In the genomic region with DNA sequence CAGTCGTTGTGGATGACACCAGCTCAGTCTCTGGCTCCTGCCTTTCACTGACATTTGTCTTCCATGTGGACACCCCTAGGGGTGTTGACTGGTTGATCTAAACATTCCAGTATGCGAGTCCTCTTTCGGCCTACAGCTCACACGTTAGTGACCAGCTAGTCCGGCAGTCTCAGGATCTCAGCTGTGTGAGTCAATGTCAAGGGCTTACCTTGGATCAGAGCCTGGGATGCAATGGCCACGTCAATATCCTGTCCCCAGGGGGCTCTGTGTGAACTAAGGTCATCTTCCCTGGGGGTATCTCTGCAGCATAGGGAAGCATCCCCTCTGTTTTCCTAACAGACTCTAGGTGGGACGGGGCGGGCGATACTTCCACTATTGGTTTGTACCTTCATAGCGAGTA, we compare ENCODE assay signal across 21 cellular contexts. TPM values are rescaled to one million over a fixed set of nuclear protein-coding genes. Genes with fewer than 3 reads are reported as not detected.
DNase-seq lines count a peak whose midpoint lies in the region; ATAC-seq and TF ChIP-seq lines count a peak whose summit lies in the region.
"Had no signal": no experiment of that assay in that cellular context is flagged by ENCODE, and none has a peak within 500 bp of the region (broad histone marks: within the 10 kb centered on the region; RNA-seq: fewer than 3 reads in every experiment).

No MANE protein-coding gene starts in this region.

- in situ Hi-C loops in IMR-90 (cut with MboI; ENCODE audit: low sequenced_read_pairs), result no loop called here

- H3K56ac ChIP-seq in IMR-90 (ENCODE audit: extremely low read depth, insufficient read depth, low read length), result no peak overlapping the region

- peaks cover 46% of the 10 kb centered on the region for H3K27me3 Mint-ChIP-seq in activated naive CD4-positive, alpha-beta T cell treated with anti-CD3 and anti-CD28 coated beads, Interleukin-2, amount 10 ng/mL, durations not matched to agents 7 days and 5 days
- H3K27me3 Mint-ChIP-seq: activated CD4-positive, alpha-beta T cell treated with anti-CD3 and anti-CD28 coated beads for 36 hours had no signal

- WGBS in IMR-90 (ENCODE audit: extremely low coverage in 2 of 2, insufficient read length in 1 of 2), 2 experiments, result 7% methylated on average over 3 of the region's 10 CpGs; no CpG with 5 or more reads in 1 of the 2 experiments

- peak overlapping the region; percentile 94 for H2AK5ac ChIP-seq in IMR-90 (ENCODE audit: low read depth, low read length)

- H2AFZ ChIP-seq in IMR-90 (replicated peaks; ENCODE audit: low read length, poor library complexity), result peak overlapping the region; percentile 80

- no TSS peak for BruUV-seq in IMR-90 (replicated peaks; lab: Mats Ljungman, UMichigan)

- peak overlapping the region; percentile 76; the same call in 1 of the 3 replicates for H2BK15ac ChIP-seq in IMR-90 (ENCODE audit: low read depth, low read length)

- POLR2A ChIA-PET in IMR-90 (lab: Charles Lee; ENCODE audit: unreplicated experiment), result no interaction called here

- peak overlapping the region; percentile 91 for H2BK20ac ChIP-seq in IMR-90 (ENCODE audit: low read depth, low read length)

- H3K79me1 ChIP-seq in IMR-90 (ENCODE audit: low read depth in 1 of 2, low read length in 2 of 2), result peaks cover 0 to 3% of the 10 kb centered on the region in 2 experiments; a peak in 1 of 4 replicates

- H3K9me1 ChIP-seq in IMR-90 (ENCODE audit: insufficient read depth, low read length), result peaks cover 14% of the 10 kb centered on the region

- H2AK9ac ChIP-seq in IMR-90 (replicated peaks; ENCODE audit: low read depth, low read length, poor library complexity), result peak overlapping the region; percentile 1

- H3K4me2 ChIP-seq in IMR-90 (ENCODE audit: low read depth, low read length), result peak overlapping the region; percentile 3; the same call in 1 of the 2 replicates

- H4K91ac ChIP-seq in IMR-90 (ENCODE audit: insufficient read depth, low read depth, low read length), result peak overlapping the region; percentile 58; the same call in 1 of the 2 replicates

- peak overlapping the region; percentile 21; the same call in 1 of the 2 replicates for H3K18ac ChIP-seq in IMR-90 (ENCODE audit: low read depth, low read length)

- no peaks in the 10 kb centered on the region for H3K4me1 Mint-ChIP-seq in activated naive CD4-positive, alpha-beta T cell treated with anti-CD3 and anti-CD28 coated beads, Interleukin-2, amount 10 ng/mL, durations not matched to agents 7 days and 5 days
- H3K4me1 Mint-ChIP-seq: CD14-positive monocyte, IgD-negative memory B cell had no signal

- peak overlapping the region; percentile 70; the same call in 1 of the 2 replicates for H3K23ac ChIP-seq in IMR-90 (ENCODE audit: low read depth, low read length)

- no peak overlapping the region for H3K27ac Mint-ChIP-seq in activated naive CD4-positive, alpha-beta T cell treated with anti-CD3 and anti-CD28 coated beads, Interleukin-2, amount 10 ng/mL, durations not matched to agents 7 days and 5 days
- H3K27ac Mint-ChIP-seq: activated CD4-positive, alpha-beta T cell treated with anti-CD3 and anti-CD28 coated beads for 36 hours; activated T-cell treated with anti-CD3 and anti-CD28 coated beads, Interleukin-2, amount 50 U/mL, for 72 hours; CD14-positive monocyte; IgD-negative memory B cell; progenitor cell of endocrine pancreas; T-helper 1 cell treated with Interleukin-12 subunit alpha and Interleukin-12 subunit beta and Interleukin-4 antibody, amounts not matched to agents 30 μg/mL and 1 μg/mL, for 36 hours had no signal

- H3K9ac ChIP-seq in IMR-90 (ENCODE audit: low read depth, low read length), result no peak overlapping the region

- TF ChIP-seq RAD21 in IMR-90 (IDR thresholded peaks at IDR 0.05; ENCODE audit: low read length), result peak; percentile 13; the same call in 1 of the 2 replicates

- CTCF ChIA-PET in IMR-90 (lab: Yijun Ruan, JAX), result interaction anchor here (1.1 kb wide), 2 partner anchors 8 to 75 kb away, joined by 3 to 6 read pairs; no protein-coding TSS in a partner anchor
- CTCF ChIA-PET in activated naive CD4-positive, alpha-beta T cell treated with anti-CD3 and anti-CD28 coated beads, Interleukin-2, amount 10 ng/mL, durations not matched to agents 7 days and 5 days (lab: Charles Lee), result no interaction called here

- intact Hi-C loops in IMR-90 (cut with micrococcal nuclease), result no loop called here

- no peaks in the 10 kb centered on the region for H3K27me3 ChIP-seq in IMR-90 (ENCODE audit: control insufficient read depth, insufficient read depth, low read length)
- H3K27me3 ChIP-seq: upper lobe of right lung had no signal

- dilution Hi-C loops in IMR-90 (cut with HindIII; ENCODE audit: low sequenced_read_pairs, unreplicated experiment), result no loop called here

- peak; percentile 55 for DNase-seq in AG09309 (ENCODE audit: low read depth)
- peak; percentile 92 for DNase-seq in IMR-90
- DNase-seq in astrocyte of the hippocampus (ENCODE audit: low read depth, low spot score), result peak; percentile 75
- peak; percentile 28 for DNase-seq in kidney glomerular epithelial cell (lab: John Stamatoyannopoulos, UW)
- no peak for DNase-seq in NCI-H526 treated with DMSO at 0.1 percent for 48 hours (lab: John Stamatoyannopoulos, UW)
- DNase-seq in activated naive CD4-positive, alpha-beta T cell treated with anti-CD3 and anti-CD28 coated beads, Interleukin-2, amount 10 ng/mL, durations not matched to agents 7 days and 5 days, result no peak
- DNase-seq in NOMO-1 treated with DMSO at 0.1 percent for 48 hours (lab: John Stamatoyannopoulos, UW; ENCODE audit: unreplicated experiment), result no peak
- DNase-seq in activated CD4-positive, alpha-beta T cell treated with anti-CD3 and anti-CD28 coated beads, Interleukin-2, amount 50 U/mL, for 1 hour, result no peak
- DNase-seq: activated CD4-positive, alpha-beta T cell treated with anti-CD3 and anti-CD28 coated beads for 36 hours; activated T-cell treated with anti-CD3 and anti-CD28 coated beads, Interleukin-2, amount 50 U/mL, for 72 hours; effector CD4-positive, alpha-beta T cell; glutamatergic neuron; left cardiac atrium; NCI-H1417 treated with DMSO at 0.1 percent for 48 hours; RPMI8226; stimulated activated CD4-positive, alpha-beta T cell treated with anti-CD3 and anti-CD28 coated beads, Interleukin-1b, Interleukin-23, amount 100 ng/mL, for 48 hours; upper lobe of right lung had no signal

- TF ChIP-seq POLR2A in IMR-90 (IDR thresholded peaks at IDR 0.05; ENCODE audit: low read depth, low read length), result no peak

- peak overlapping the region; percentile 47; the same call in 1 of the 2 replicates for H3K27ac ChIP-seq in IMR-90 (ENCODE audit: insufficient read depth, low read length)
- H3K27ac ChIP-seq: upper lobe of right lung had no signal

- peak overlapping the region in 1 of 2 experiments; percentile 73; a peak in 1 of 4 replicates for H4K8ac ChIP-seq in IMR-90 (ENCODE audit: low read depth in 2 of 2, low read length in 2 of 2)

- no peak overlapping the region for H4K5ac ChIP-seq in IMR-90 (ENCODE audit: low read depth, low read length)

- no peaks in the 10 kb centered on the region for H3K9me3 ChIP-seq in IMR-90 (ENCODE audit: control insufficient read depth, insufficient read depth, low read length)
- H3K9me3 ChIP-seq: upper lobe of right lung had no signal

- peaks cover 16% of the 10 kb centered on the region for H3K4me1 ChIP-seq in IMR-90 (ENCODE audit: control insufficient read depth, insufficient read depth, low read length)
- H3K4me1 ChIP-seq: upper lobe of right lung had no signal

- peak; percentile 91 for ATAC-seq in IMR-90 (ENCODE audit: low read depth)
- ATAC-seq: activated CD4-positive, alpha-beta T cell treated with anti-CD3 and anti-CD28 coated beads for 36 hours; activated T-cell treated with anti-CD3 and anti-CD28 coated beads, Interleukin-2, amount 50 U/mL, for 72 hours; left cardiac atrium; upper lobe of right lung had no signal

- H3K9me3 Mint-ChIP-seq in activated naive CD4-positive, alpha-beta T cell treated with anti-CD3 and anti-CD28 coated beads, Interleukin-2, amount 10 ng/mL, durations not matched to agents 7 days and 5 days, result no peaks in the 10 kb centered on the region
- H3K9me3 Mint-ChIP-seq: IgD-negative memory B cell; T-helper 1 cell treated with Interleukin-12 subunit alpha and Interleukin-12 subunit beta and Interleukin-4 antibody, amounts not matched to agents 30 μg/mL and 1 μg/mL, for 36 hours had no signal

- peak overlapping the region; percentile 81 for H3K4ac ChIP-seq in IMR-90 (ENCODE audit: low read depth, low read length)

- no peaks in the 10 kb centered on the region for H3K36me3 Mint-ChIP-seq in activated naive CD4-positive, alpha-beta T cell treated with anti-CD3 and anti-CD28 coated beads, Interleukin-2, amount 10 ng/mL, durations not matched to agents 7 days and 5 days
- H3K36me3 Mint-ChIP-seq: CD14-positive monocyte had no signal

- TF ChIP-seq CTCF in AG09309 (IDR thresholded peaks at IDR 0.05; ENCODE audit: control insufficient read depth, insufficient read depth, low read depth, low read length, missing control alignments) (no peak), IMR-90 (conservative IDR thresholded peaks at IDR 0.05; ENCODE audit: low read depth, low read length) (no peak)

- H4K20me1 ChIP-seq in IMR-90 (ENCODE audit: insufficient read depth, low read length), result no peaks in the 10 kb centered on the region

- no peak overlapping the region for H3K4me3 Mint-ChIP-seq in activated naive CD4-positive, alpha-beta T cell treated with anti-CD3 and anti-CD28 coated beads, Interleukin-2, amount 10 ng/mL, durations not matched to agents 7 days and 5 days
- H3K4me3 Mint-ChIP-seq: activated CD4-positive, alpha-beta T cell treated with anti-CD3 and anti-CD28 coated beads for 36 hours; activated T-cell treated with anti-CD3 and anti-CD28 coated beads, Interleukin-2, amount 50 U/mL, for 72 hours; CD14-positive monocyte; IgD-negative memory B cell; T-helper 1 cell treated with Interleukin-12 subunit alpha and Interleukin-12 subunit beta and Interleukin-4 antibody, amounts not matched to agents 30 μg/mL and 1 μg/mL, for 36 hours had no signal

- no peaks in the 10 kb centered on the region for H3K36me3 ChIP-seq in IMR-90 (ENCODE audit: control insufficient read depth, insufficient read depth, low read length)
- H3K36me3 ChIP-seq: upper lobe of right lung had no signal

- H3K14ac ChIP-seq in IMR-90 (replicated peaks; ENCODE audit: low read depth, low read length), result peak overlapping the region; percentile 57

- H2BK5ac ChIP-seq in IMR-90 (ENCODE audit: low read depth, low read length, poor library complexity, severe bottlenecking), result peak overlapping the region; percentile 71

- no peak overlapping the region for H3K4me3 ChIP-seq in AG09309 (ENCODE audit: control insufficient read depth, low read depth, low read length)
- H3K4me3 ChIP-seq in IMR-90 (ENCODE audit: insufficient read depth, low read depth, low read length), result no peak overlapping the region
- H3K4me3 ChIP-seq: upper lobe of right lung had no signal

- peak overlapping the region; percentile 81 for H2BK120ac ChIP-seq in IMR-90 (ENCODE audit: low read depth, low read length)

TF ChIP-seq in IMR-90, 13 proteins besides CTCF, POLR2A, EP300 and RAD21 (continues in another document):
- TF ChIP-seq RCOR1 (IDR thresholded peaks at IDR 0.05; ENCODE audit: insufficient replicate concordance, low read length), result peak; percentile 31
- TF ChIP-seq CHD1 (IDR thresholded peaks at IDR 0.05; ENCODE audit: low read depth, low read length), result no peak

RNA-seq across cellular contexts. Expression of gene YWHAQ, which starts 35.1 kb away (rescaled TPM):
- 196 and 249 TPM in 2 replicates for total RNA-seq in IMR-90 (2012; rRNA removed)
- 217 and 255 TPM in 2 replicates for polyA plus RNA-seq in IMR-90 (2012; rRNA removed)
- 73.8 and 128 TPM in 2 replicates for polyA plus RNA-seq in IMR-90 (2012; cell fraction: cytosol; rRNA removed)
- polyA plus RNA-seq in IMR-90 (2012; cell fraction: nucleus; rRNA removed; ENCODE audit: low replicate concordance), result 40.5 and 94.4 TPM in 2 replicates

Comparison
In these comparisons a context has a peak if more than half of its experiments do, and no peak if none do; other contexts are left out.
1. DNase-seq: peak in AG09309 (single experiment), IMR-90 (single experiment), astrocyte of the hippocampus (single experiment) and kidney glomerular epithelial cell (single experiment); none in NCI-H526 treated with DMSO at 0.1 percent for 48 hours (single experiment), activated naive CD4-positive, alpha-beta T cell treated with anti-CD3 and anti-CD28 coated beads, Interleukin-2, amount 10 ng/mL, durations not matched to agents 7 days and 5 days (single experiment), NOMO-1 treated with DMSO at 0.1 percent for 48 hours (single experiment) and activated CD4-positive, alpha-beta T cell treated with anti-CD3 and anti-CD28 coated beads, Interleukin-2, amount 50 U/mL, for 1 hour (single experiment).